Comparison of ENCODE assay signal across 27 cellular contexts in the genomic region with DNA sequence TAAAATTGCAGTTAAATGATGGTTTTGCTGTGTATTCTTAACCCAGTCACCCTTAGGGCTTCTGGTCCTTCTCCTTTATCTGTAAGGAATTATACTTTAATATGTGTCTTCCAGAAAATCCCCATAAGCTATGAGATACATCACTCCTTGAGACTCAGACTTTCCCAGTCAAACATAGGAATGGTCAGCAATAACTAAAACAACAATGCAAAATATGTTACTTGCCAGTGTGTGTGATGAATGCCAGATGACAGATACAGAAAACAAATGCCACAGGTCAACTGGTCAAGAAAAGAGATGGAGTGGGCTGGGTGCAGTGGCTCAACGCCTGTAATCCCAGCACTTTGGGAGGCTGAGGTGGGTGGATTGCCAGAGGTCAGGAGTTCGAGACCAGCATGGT. TPM values are rescaled to one million over a fixed set of nuclear protein-coding genes. Genes with fewer than 3 reads are reported as not detected.
DNase-seq lines count a peak whose midpoint lies in the region; ATAC-seq, FAIRE-seq and TF ChIP-seq lines count a peak whose summit lies in the region.
"Had no signal": no experiment of that assay in that cellular context is flagged by ENCODE, and none has a peak within 500 bp of the region (broad histone marks: within the 10 kb centered on the region; RNA-seq: fewer than 3 reads in every experiment).

No MANE protein-coding gene starts in this region.

- CTCF ChIA-PET in CD8-positive, alpha-beta T cell (lab: Charles Lee): interaction anchor here (1.1 to 4.1 kb wide), 2 partner anchors 48 to 134 kb away, joined by 3 to 18 read pairs; no protein-coding TSS in a partner anchor
- CTCF ChIA-PET in WTC11 (lab: Charles Lee): interaction anchor here (1.1 kb wide), 1 partner anchor 134 kb away, joined by 3 read pairs; no protein-coding TSS in a partner anchor
- CTCF ChIA-PET in activated CD4-positive, alpha-beta memory T cell treated with anti-CD3 and anti-CD28 coated beads for 36 hours (lab: Charles Lee): no interaction called here

- ATAC-seq in CD8-positive, alpha-beta T cell: no peak
- ATAC-seq in WTC11: no peak
- ATAC-seq: activated T-cell treated with anti-CD3 and anti-CD28 coated beads, Interleukin-2, amount 50 U/mL, for 4 hours; GM23338; PC-3 had no signal

- H3K4me1 Mint-ChIP-seq in CD8-positive, alpha-beta T cell (ENCODE audit: low read depth): peaks cover 85% of the 10 kb centered on the region
- H3K4me1 Mint-ChIP-seq in WTC11: peaks cover 38% of the 10 kb centered on the region
- H3K4me1 Mint-ChIP-seq in activated CD4-positive, alpha-beta memory T cell treated with anti-CD3 and anti-CD28 coated beads for 36 hours (ENCODE audit: low read depth): peaks cover 77% of the 10 kb centered on the region

- H3K36me3 Mint-ChIP-seq in CD8-positive, alpha-beta T cell: peaks cover 33% of the 10 kb centered on the region
- no peaks in the 10 kb centered on the region for H3K36me3 Mint-ChIP-seq in WTC11
- no peaks in the 10 kb centered on the region for H3K36me3 Mint-ChIP-seq in activated CD4-positive, alpha-beta memory T cell treated with anti-CD3 and anti-CD28 coated beads for 36 hours

- peak overlapping the region; percentile 46 for H3K27ac Mint-ChIP-seq in CD8-positive, alpha-beta T cell
- H3K27ac Mint-ChIP-seq in WTC11: no peak overlapping the region
- H3K27ac Mint-ChIP-seq in activated CD4-positive, alpha-beta memory T cell treated with anti-CD3 and anti-CD28 coated beads for 36 hours: no peak overlapping the region
- H3K27ac Mint-ChIP-seq: progenitor cell of endocrine pancreas; T-helper 2 cell treated with Interferon-gamma antibody and Interleukin-4, amounts not matched to agents 5 μg/mL and 100 μg/mL, for 36 hours had no signal

- H3K9me3 ChIP-seq in CD8-positive, alpha-beta T cell (ENCODE audit: low read length): no peaks in the 10 kb centered on the region
- H3K9me3 ChIP-seq in adipocyte (ENCODE audit: control insufficient read depth, low read length): no peaks in the 10 kb centered on the region
- H3K9me3 ChIP-seq in colonic mucosa: no peaks in the 10 kb centered on the region
- no peaks in the 10 kb centered on the region for H3K9me3 ChIP-seq in kidney (ENCODE audit: control insufficient read depth in 1 of 2, low read length in 2 of 2)

- POLR2A ChIA-PET in CD8-positive, alpha-beta T cell (lab: Charles Lee): no interaction called here
- POLR2A ChIA-PET in WTC11 (lab: Charles Lee): no interaction called here
- POLR2A ChIA-PET in activated CD4-positive, alpha-beta memory T cell treated with anti-CD3 and anti-CD28 coated beads for 36 hours (lab: Charles Lee): no interaction called here

- H3K36me3 ChIP-seq in CD8-positive, alpha-beta T cell (ENCODE audit: insufficient read depth, low read length): no peaks in the 10 kb centered on the region
- H3K36me3 ChIP-seq in adipocyte (ENCODE audit: control insufficient read depth, insufficient read depth, low read length, severe bottlenecking) (no peaks in the 10 kb centered on the region), colonic mucosa (no peaks in the 10 kb centered on the region), kidney (ENCODE audit: control insufficient read depth in 1 of 2, insufficient read depth in 2 of 2, low read length in 2 of 2) (no peaks in the 10 kb centered on the region)

- no peak overlapping the region for H3K4me3 Mint-ChIP-seq in CD8-positive, alpha-beta T cell
- H3K4me3 Mint-ChIP-seq in WTC11: no peak overlapping the region
- H3K4me3 Mint-ChIP-seq in activated CD4-positive, alpha-beta memory T cell treated with anti-CD3 and anti-CD28 coated beads for 36 hours: no peak overlapping the region
- H3K4me3 Mint-ChIP-seq: GM23338 had no signal

- intact Hi-C loops in CD8-positive, alpha-beta T cell (cut with DNase I, micrococcal nuclease): loop anchor here in 1 of 2 experiments (2.0 kb wide), 1 partner anchor 13 kb away; no protein-coding TSS in a partner anchor
- intact Hi-C loops in activated CD4-positive, alpha-beta memory T cell treated with anti-CD3 and anti-CD28 coated beads for 36 hours (cut with micrococcal nuclease): no loop called here
- intact Hi-C loops in colonic mucosa (cut with DNase I): no loop called here
- intact Hi-C loops in kidney (cut with DNase I): no loop called here

- H3K9ac ChIP-seq in adipocyte (ENCODE audit: low read length): no peak overlapping the region
- H3K9ac ChIP-seq in colonic mucosa (ENCODE audit: low read depth in 2 of 2, low read length in 2 of 2): no peak overlapping the region
- H3K9ac ChIP-seq in kidney (ENCODE audit: low read length in 2 of 2): no peak overlapping the region

- H3K4me1 ChIP-seq in CD8-positive, alpha-beta T cell (ENCODE audit: insufficient read depth, low read length): peaks cover 89% of the 10 kb centered on the region
- H3K4me1 ChIP-seq in adipocyte (ENCODE audit: control insufficient read depth, insufficient read depth, low read length): peaks cover 38% of the 10 kb centered on the region
- H3K4me1 ChIP-seq in colonic mucosa: no peaks in the 10 kb centered on the region
- H3K4me1 ChIP-seq in kidney (ENCODE audit: control insufficient read depth in 1 of 2, insufficient read depth in 1 of 2, low read depth in 1 of 2, low read length in 2 of 2): peaks cover 0 to 3% of the 10 kb centered on the region in 2 donors

- H3K27ac ChIP-seq in CD8-positive, alpha-beta T cell (ENCODE audit: low read depth, low read length): no peak overlapping the region
- no peak overlapping the region for H3K27ac ChIP-seq in colonic mucosa
- no peak overlapping the region for H3K27ac ChIP-seq in kidney (ENCODE audit: low read depth in 2 of 2, low read length in 2 of 2)

- H3K27me3 ChIP-seq in CD8-positive, alpha-beta T cell (ENCODE audit: insufficient read depth, low read length): no peaks in the 10 kb centered on the region
- H3K27me3 ChIP-seq in adipocyte (replicated peaks; ENCODE audit: control insufficient read depth, insufficient read depth, low read length): no peaks in the 10 kb centered on the region
- H3K27me3 ChIP-seq in colonic mucosa: no peaks in the 10 kb centered on the region

- no peaks in the 10 kb centered on the region for H3K27me3 Mint-ChIP-seq in CD8-positive, alpha-beta T cell (ENCODE audit: low read depth)
- no peaks in the 10 kb centered on the region for H3K27me3 Mint-ChIP-seq in WTC11 (ENCODE audit: low read depth)
- no peaks in the 10 kb centered on the region for H3K27me3 Mint-ChIP-seq in activated CD4-positive, alpha-beta memory T cell treated with anti-CD3 and anti-CD28 coated beads for 36 hours
- H3K27me3 Mint-ChIP-seq: activated CD4-positive, alpha-beta T cell treated with anti-CD3 and anti-CD28 coated beads, Interleukin-2, amount 10 ng/mL, durations not matched to agents 24 days and 14 days; progenitor cell of endocrine pancreas had no signal

- no peak overlapping the region for H3K4me3 ChIP-seq in CD8-positive, alpha-beta T cell (ENCODE audit: low read depth, low read length)
- H3K4me3 ChIP-seq in adipocyte (ENCODE audit: low read length) (no peak overlapping the region), colonic mucosa (no peak overlapping the region), kidney (ENCODE audit: low read length in 2 of 2) (no peak overlapping the region)
- H3K4me3 ChIP-seq: GM23338, lung had no signal

- no peaks in the 10 kb centered on the region for H3K9me3 Mint-ChIP-seq in CD8-positive, alpha-beta T cell
- H3K9me3 Mint-ChIP-seq in WTC11: no peaks in the 10 kb centered on the region
- H3K9me3 Mint-ChIP-seq in activated CD4-positive, alpha-beta memory T cell treated with anti-CD3 and anti-CD28 coated beads for 36 hours: no peaks in the 10 kb centered on the region
- H3K9me3 Mint-ChIP-seq: activated CD4-positive, alpha-beta T cell treated with anti-CD3 and anti-CD28 coated beads, Interleukin-2, amount 10 ng/mL, durations not matched to agents 24 days and 14 days; activated T-cell treated with anti-CD3 and anti-CD28 coated beads, Interleukin-2, amount 50 U/mL, for 4 hours; GM23338; T-helper 2 cell treated with Interferon-gamma antibody and Interleukin-4, amounts not matched to agents 5 μg/mL and 100 μg/mL, for 36 hours had no signal

- FAIRE-seq in kidney (lab: Jason Lieb, UNC): no peak
- FAIRE-seq: GM12892, keratinocyte had no signal

- peak; percentile 12 for DNase-seq in AG20443 (ENCODE audit: low spot score)
- DNase-seq in CD8-positive, alpha-beta T cell: no peak
- peak; percentile 79 for DNase-seq in adipocyte (ENCODE audit: low read depth)
- peak; percentile 53 for DNase-seq in hepatic stellate cell (ENCODE audit: low spot score)
- no peak for DNase-seq in WTC11 (ENCODE audit: low spot score)
- no peak for DNase-seq in activated CD4-positive, alpha-beta memory T cell treated with anti-CD3 and anti-CD28 coated beads for 36 hours
- DNase-seq in colonic mucosa: no peak
- no peak for DNase-seq in kidney
- DNase-seq: activated CD4-positive, alpha-beta T cell treated with anti-CD3 and anti-CD28 coated beads, Interleukin-2, amount 10 ng/mL, durations not matched to agents 24 days and 14 days; activated gamma-delta T cell treated with Interleukin-2 at 50 U/mL for 16 hours; activated T-cell treated with anti-CD3 and anti-CD28 coated beads, Interleukin-2, amount 50 U/mL, for 4 hours; amniotic stem cell; C1 segment of cervical spinal cord; effector memory CD4-positive, alpha-beta T cell; NCI-H1092; NCI-H187; NCI-H2171 treated with DMSO at 0.1 percent for 48 hours; NCI-H524; NK-92 treated with Interleukin-12 subunit alpha and Interleukin-12 subunit beta, amount 100 ng/mL, for 24 hours; PC-3; stimulated activated naive CD4-positive, alpha-beta T cell treated with Interleukin-2 at 50 U/mL for 16 hours had no signal

- TF ChIP-seq CTCF in CD8-positive, alpha-beta T cell (IDR thresholded peaks at IDR 0.05): no peak
- TF ChIP-seq CTCF in WTC11 (IDR thresholded peaks at IDR 0.05) (no peak), colonic mucosa (IDR thresholded peaks at IDR 0.05) (no peak), kidney (IDR thresholded peaks at IDR 0.05; ENCODE audit: borderline replicate concordance, extremely low read depth, insufficient read depth) (no peak)

TF ChIP-seq in WTC11, 78 proteins besides CTCF, POLR2A, EP300 and RAD21 (continues in another document):
- TF ChIP-seq ZNF138 (CRISPR knock-in tag; conservative IDR thresholded peaks at IDR 0.05) (no peak), ESRRA (CRISPR knock-in tag; IDR thresholded peaks at IDR 0.05; ENCODE audit: borderline replicate concordance) (no peak), CBFB (CRISPR knock-in tag; IDR thresholded peaks at IDR 0.05; ENCODE audit: low read depth) (no peak), ZNF416 (CRISPR knock-in tag; IDR thresholded peaks at IDR 0.05) (no peak), ZNF317 (CRISPR knock-in tag; IDR thresholded peaks at IDR 0.05; ENCODE audit: borderline replicate concordance, low read depth) (no peak)

RNA-seq across cellular contexts. Expression of a gene that starts 10.2 kb away (rescaled TPM):
- 100 to 1,000 TPM; 135 to 148 TPM for total RNA-seq in CD8-positive, alpha-beta T cell
- total RNA-seq in WTC11 (2021) (86.7 to 95.7 TPM (median 88.3 TPM) in 3 replicates), colonic mucosa (100 to 1,000 TPM; 127 to 131 TPM), kidney (79.2 TPM)
- total RNA-seq in activated CD4-positive, alpha-beta memory T cell treated with anti-CD3 and anti-CD28 coated beads for 36 hours: 10 to 100 TPM; 92.3 to 93.3 TPM
- polyA plus RNA-seq in kidney (ENCODE audit: insufficient read depth, low read depth, low replicate concordance): 56.9 TPM

Comparison
In these comparisons a context has a peak if more than half of its experiments do, and no peak if none do; other contexts are left out.
1. DNase-seq: peak in AG20443 (single experiment), adipocyte (single experiment) and hepatic stellate cell (single experiment); none in CD8-positive, alpha-beta T cell (0 of 7), WTC11 (single experiment), activated CD4-positive, alpha-beta memory T cell treated with anti-CD3 and anti-CD28 coated beads for 36 hours (single experiment), colonic mucosa (single experiment) and kidney (single experiment).